Comparison of ENCODE assay signal across 32 cellular contexts in genomic region chr12:49797452-49797782, GRCh38.
"Had no signal": no experiment of that assay in that cellular context is flagged by ENCODE, and none has a peak within 500 bp of the region (broad histone marks: within the 10 kb centered on the region; RNA-seq: fewer than 3 reads in every experiment).

No MANE protein-coding gene starts in this region.

- H3K9me3 Mint-ChIP-seq: activated CD4-positive, alpha-beta memory T cell treated with anti-CD3 and anti-CD28 coated beads for 36 hours; activated CD4-positive, alpha-beta T cell treated with anti-CD3 and anti-CD28 coated beads, Interleukin-2, amount 10 ng/mL, durations not matched to agents 24 days and 14 days; activated naive CD4-positive, alpha-beta T cell treated with anti-CD3 and anti-CD28 coated beads for 36 hours; activated naive CD8-positive, alpha-beta T cell treated with anti-CD3 and anti-CD28 coated beads for 36 hours; activated T-helper 1 cell treated with anti-CD3 and anti-CD28 coated beads, Interleukin-12 subunit alpha, Interleukin-12 subunit beta, Interleukin-2, Interleukin-4 antibody, amounts not matched to agents 30 ng/mL and 10 ng/mL and 1 ng/mL, durations not matched to agents 14 hours and 24 hours and 36 hours; endodermal cell; mesothelial cell of epicardium; nephron had no signal

- H3K4me3 ChIP-seq: adrenal gland, body of pancreas, coronary artery, sigmoid colon, smooth muscle cell, suprapubic skin, tibial artery, vagina had no signal

- H3K4me1 ChIP-seq: body of pancreas, sigmoid colon, tibial artery, vagina had no signal

- H3K4me3 Mint-ChIP-seq: activated CD4-positive, alpha-beta memory T cell treated with anti-CD3 and anti-CD28 coated beads for 36 hours; activated CD4-positive, alpha-beta T cell treated with anti-CD3 and anti-CD28 coated beads, Interleukin-2, amount 10 ng/mL, durations not matched to agents 24 days and 14 days; activated naive CD4-positive, alpha-beta T cell treated with anti-CD3 and anti-CD28 coated beads for 36 hours; activated naive CD8-positive, alpha-beta T cell treated with anti-CD3 and anti-CD28 coated beads for 36 hours; activated T-helper 1 cell treated with anti-CD3 and anti-CD28 coated beads, Interleukin-12 subunit alpha, Interleukin-12 subunit beta, Interleukin-2, Interleukin-4 antibody, amounts not matched to agents 30 ng/mL and 10 ng/mL and 1 ng/mL, durations not matched to agents 14 hours and 24 hours and 36 hours; endodermal cell; mesothelial cell of epicardium; nephron; T-helper 17 cell had no signal

- H3K9me3 ChIP-seq: adrenal gland, body of pancreas, sigmoid colon, suprapubic skin, tibial artery, vagina had no signal

- H3K27me3 Mint-ChIP-seq: activated CD4-positive, alpha-beta memory T cell treated with anti-CD3 and anti-CD28 coated beads for 36 hours; activated CD4-positive, alpha-beta T cell treated with anti-CD3 and anti-CD28 coated beads, Interleukin-2, amount 10 ng/mL, durations not matched to agents 24 days and 14 days; activated naive CD8-positive, alpha-beta T cell treated with anti-CD3 and anti-CD28 coated beads for 36 hours; progenitor cell of endocrine pancreas; T-helper 17 cell had no signal

- H3K36me3 Mint-ChIP-seq: activated CD4-positive, alpha-beta memory T cell treated with anti-CD3 and anti-CD28 coated beads for 36 hours; activated naive CD8-positive, alpha-beta T cell treated with anti-CD3 and anti-CD28 coated beads for 36 hours had no signal

- DNase-seq: activated CD4-positive, alpha-beta memory T cell treated with anti-CD3 and anti-CD28 coated beads for 36 hours; activated CD4-positive, alpha-beta T cell treated with anti-CD3 and anti-CD28 coated beads, Interleukin-2, amount 10 ng/mL, durations not matched to agents 24 days and 14 days; activated CD4-positive, CD25-positive, alpha-beta regulatory T cell treated with anti-CD3 and anti-CD28 coated beads, Interleukin-2, amount 50 U/mL, for 72 hours; activated CD8-positive, alpha-beta memory T cell treated with anti-CD3 and anti-CD28 coated beads, Interleukin-2, amount 50 U/mL, for 4 hours; activated effector memory CD4-positive, alpha-beta T cell treated with anti-CD3 and anti-CD28 coated beads, Interleukin-2, amount 50 U/mL, for 16 hours; activated naive CD4-positive, alpha-beta T cell treated with anti-CD3 and anti-CD28 coated beads for 36 hours; activated naive CD8-positive, alpha-beta T cell treated with anti-CD3 and anti-CD28 coated beads for 36 hours; activated T-cell treated with anti-CD3 and anti-CD28 coated beads, Interleukin-2, amount 50 U/mL, for 1 hour; adrenal gland; body of pancreas; cerebellar nuclear complex; endodermal cell; foreskin fibroblast; head of caudate nucleus; hippocampal formation; left colon; retina; stimulated activated CD4-positive, alpha-beta T cell treated with anti-CD3 and anti-CD28 coated beads, Interleukin-15, amount 100 ng/mL, for 24 hours; stimulated activated naive CD4-positive, alpha-beta T cell; T-helper 17 cell; T1000; tibial artery had no signal

- H3K27ac ChIP-seq: adrenal gland, body of pancreas, coronary artery, sigmoid colon, suprapubic skin, tibial artery, vagina had no signal

- H3K27me3 ChIP-seq: adrenal gland, body of pancreas, sigmoid colon, suprapubic skin, tibial artery, vagina had no signal

- ATAC-seq: body of pancreas, esophagus mucosa, left colon, T-helper 17 cell had no signal

- H3K27ac Mint-ChIP-seq: activated CD4-positive, alpha-beta memory T cell treated with anti-CD3 and anti-CD28 coated beads for 36 hours; activated CD4-positive, alpha-beta T cell treated with anti-CD3 and anti-CD28 coated beads, Interleukin-2, amount 10 ng/mL, durations not matched to agents 24 days and 14 days; activated naive CD4-positive, alpha-beta T cell treated with anti-CD3 and anti-CD28 coated beads for 36 hours; activated naive CD8-positive, alpha-beta T cell treated with anti-CD3 and anti-CD28 coated beads for 36 hours; activated T-helper 1 cell treated with anti-CD3 and anti-CD28 coated beads, Interleukin-12 subunit alpha, Interleukin-12 subunit beta, Interleukin-2, Interleukin-4 antibody, amounts not matched to agents 30 ng/mL and 10 ng/mL and 1 ng/mL, durations not matched to agents 14 hours and 24 hours and 36 hours; endodermal cell; mesothelial cell of epicardium; nephron; progenitor cell of endocrine pancreas; T-helper 17 cell had no signal

- H3K4me1 Mint-ChIP-seq: activated CD4-positive, alpha-beta T cell treated with anti-CD3 and anti-CD28 coated beads, Interleukin-2, amount 10 ng/mL, durations not matched to agents 24 days and 14 days; activated naive CD8-positive, alpha-beta T cell treated with anti-CD3 and anti-CD28 coated beads for 36 hours; mesothelial cell of epicardium had no signal
